In the genomic region with DNA sequence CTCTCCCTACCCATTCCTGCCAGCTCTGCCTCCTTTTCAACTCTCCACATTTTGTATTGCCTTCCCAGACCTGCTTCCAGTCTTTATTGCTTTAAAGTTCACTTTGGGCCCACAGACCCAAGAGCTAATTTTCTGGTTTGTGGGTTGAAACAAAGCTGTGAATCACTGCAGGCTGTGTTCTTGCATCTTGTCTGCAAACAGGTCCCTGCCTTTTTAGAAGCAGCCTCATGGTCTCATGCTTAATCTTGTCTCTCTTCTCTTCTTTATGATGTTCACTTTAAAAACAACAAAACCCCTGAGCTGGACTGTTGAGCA, we compare ENCODE assay signal across 8 cellular contexts. TPM values are rescaled to one million over a fixed set of nuclear protein-coding genes. Genes with fewer than 3 reads are reported as not detected.
DNase-seq lines count a peak whose midpoint lies in the region; FAIRE-seq and TF ChIP-seq lines count a peak whose summit lies in the region.

No MANE protein-coding gene starts in this region.

- H3K27me3 ChIP-seq in esophagus muscularis mucosa (no peaks in the 10 kb centered on the region), sigmoid colon (no peaks in the 10 kb centered on the region)

- DNase-seq in GM12865 (ENCODE audit: low read depth) (peak; percentile 38), esophagus muscularis mucosa (ENCODE audit: extremely low spot score) (no peak), sigmoid colon (no peak), putamen (ENCODE audit: low spot score) (no peak), middle frontal gyrus (ENCODE audit: extremely low spot score, low spot score) (no peak), NCI-H524 (lab: John Stamatoyannopoulos, UW) (no peak), RCC 7860 (ENCODE audit: low spot score) (no peak)

- no peak for FAIRE-seq in RCC 7860 (lab: Jason Lieb, UNC)

- H3K27ac ChIP-seq in esophagus muscularis mucosa (replicated peaks in 1 of 4) = peak overlapping the region; percentile 99 to 100 (median 100)
- peak overlapping the region; percentile 96 to 100 (median 100) for H3K27ac ChIP-seq in sigmoid colon

- H3K4me1 ChIP-seq in esophagus muscularis mucosa = peaks cover 31 to 52% (median 48%) of the 10 kb centered on the region in 4 donors
- peaks cover 0 to 44% (median 38%) of the 10 kb centered on the region in 4 donors for H3K4me1 ChIP-seq in sigmoid colon

- H3K36me3 ChIP-seq in esophagus muscularis mucosa (peaks cover 16 to 44% (median 33%) of the 10 kb centered on the region in 4 donors), sigmoid colon (peaks cover 8 to 39% (median 15%) of the 10 kb centered on the region in 4 donors)

- intact Hi-C loops in esophagus muscularis mucosa (cut with DNase I) = loop anchor here (5.0 kb wide), 1 partner anchor 37 kb away; no protein-coding TSS in a partner anchor
- intact Hi-C loops in sigmoid colon (cut with DNase I) = no loop called here

- peak; percentile 36; the same call in 1 of the 2 replicates for TF ChIP-seq POLR2A in Raji (IDR thresholded peaks at IDR 0.05; ENCODE audit: insufficient read depth, low read depth, low read length)
- TF ChIP-seq POLR2A in esophagus muscularis mucosa (IDR thresholded peaks at IDR 0.05; ENCODE audit: low read depth) = no peak
- TF ChIP-seq POLR2A in sigmoid colon (IDR thresholded peaks at IDR 0.05) = peak in 1 of 2 donors; percentile 21

- TF ChIP-seq EP300 in esophagus muscularis mucosa (IDR thresholded peaks at IDR 0.05) (no peak), sigmoid colon (IDR thresholded peaks at IDR 0.05) (no peak)

- TF ChIP-seq CTCF in GM12865 (IDR thresholded peaks at IDR 0.05; ENCODE audit: insufficient read depth, low read depth, low read length, missing control alignments) = no peak
- no peak for TF ChIP-seq CTCF in esophagus muscularis mucosa (IDR thresholded peaks at IDR 0.05)
- no peak for TF ChIP-seq CTCF in sigmoid colon (IDR thresholded peaks at IDR 0.05)

- H3K9me3 ChIP-seq in esophagus muscularis mucosa (no peaks in the 10 kb centered on the region), sigmoid colon (no peaks in the 10 kb centered on the region)

- H3K4me3 ChIP-seq in GM12865 (ENCODE audit: low read depth, low read length) (peak overlapping the region; percentile 97), esophagus muscularis mucosa (peak overlapping the region; percentile 99), sigmoid colon (peak overlapping the region; percentile 95 to 99 (median 98))

RNA-seq across cellular contexts. Expression of a gene that starts 3.8 kb away (rescaled TPM):
- 100 to 1,000 TPM in 3 of 4 donors, 10 to 100 TPM in 1; 67.7 to 656 (median 159) TPM for total RNA-seq in esophagus muscularis mucosa
- 100 to 1,000 TPM in 3 of 4 donors, 10 to 100 TPM in 1; 66.0 to 397 (median 180) TPM for total RNA-seq in sigmoid colon
- polyA plus RNA-seq in sigmoid colon = 10 to 100 TPM; 37.2 to 81.0 (median 63.7) TPM

RNA-seq across cellular contexts. Expression of a gene that starts 41.9 kb away (rescaled TPM):
- 10 to 100 TPM; 24.5 to 36.8 (median 33.8) TPM for total RNA-seq in esophagus muscularis mucosa
- total RNA-seq in sigmoid colon = 10 to 100 TPM; 32.9 to 64.5 (median 40.4) TPM
- 10 to 100 TPM in 2 of 3 donors, 1 to 10 TPM in 1; 9.5 to 30.6 (median 17.5) TPM for polyA plus RNA-seq in sigmoid colon
